10 cellular contexts compared by ENCODE assay signal in genomic region chr7:128963327-128963757, GRCh38. TPM values are rescaled to one million over a fixed set of nuclear protein-coding genes. Genes with fewer than 3 reads are reported as not detected.
DNase-seq lines count a peak whose midpoint lies in the region; ATAC-seq and TF ChIP-seq lines count a peak whose summit lies in the region.
"Had no signal": no experiment of that assay in that cellular context is flagged by ENCODE, and none has a peak within 500 bp of the region (broad histone marks: within the 10 kb centered on the region; RNA-seq: fewer than 3 reads in every experiment).

No MANE protein-coding gene starts in this region.

- DNase-seq in GM10266 (ENCODE audit: extremely low spot score), result peak; percentile 69
- peak; percentile 32 for DNase-seq in kidney epithelial cell (ENCODE audit: low read depth)
- DNase-seq in epidermal melanocyte (ENCODE audit: insufficient read length, low spot score), result no peak
- no peak for DNase-seq in RWPE1 (ENCODE audit: low spot score)
- DNase-seq in dorsolateral prefrontal cortex, result no peak
- no peak for DNase-seq in NCI-H1694 (lab: John Stamatoyannopoulos, UW)

- TF ChIP-seq CTCF in GM10266 (IDR thresholded peaks at IDR 0.05; ENCODE audit: control insufficient read depth, insufficient read depth, low read depth, missing control alignments) (no peak), kidney epithelial cell (IDR thresholded peaks at IDR 0.05; ENCODE audit: insufficient read depth, low read length, poor library complexity, severe bottlenecking) (no peak), RWPE1 (conservative IDR thresholded peaks at IDR 0.05; ENCODE audit: low read depth) (no peak), dorsolateral prefrontal cortex (IDR thresholded peaks at IDR 0.05 in 54 of 56, conservative IDR thresholded peaks at IDR 0.05 in 2 of 56; ENCODE audit: low read depth in 1 of 56, partially characterized antibody in 56 of 56) (no peak)

- peak overlapping the region in 2 of 4 donors; percentile 48 to 79 for H3K4me3 Mint-ChIP-seq in IgD-negative memory B cell
- H3K4me3 Mint-ChIP-seq: neural crest cell had no signal

- peak; percentile 88 for ATAC-seq in GM21447 (IDR thresholded peaks at IDR 0.05; ENCODE audit: unreplicated experiment)
- ATAC-seq: HCT116 had no signal

- H3K27ac ChIP-seq in RWPE1 (no peak overlapping the region), dorsolateral prefrontal cortex (no peak overlapping the region)

- no peaks in the 10 kb centered on the region for H3K27me3 Mint-ChIP-seq in IgD-negative memory B cell

- peak overlapping the region; percentile 69 to 91 (median 91) for H3K27ac Mint-ChIP-seq in IgD-negative memory B cell

- peaks cover 11 to 22% (median 15%) of the 10 kb centered on the region in 3 donors for H3K4me1 Mint-ChIP-seq in IgD-negative memory B cell
- H3K4me1 Mint-ChIP-seq: neural crest cell had no signal

- CTCF ChIA-PET in RWPE1 (lab: Yijun Ruan, JAX), result interaction anchor here (0.6 kb wide), 1 partner anchor 156 kb away, joined by 3 read pairs; no protein-coding TSS in a partner anchor

- no peaks in the 10 kb centered on the region for H3K9me3 Mint-ChIP-seq in IgD-negative memory B cell
- H3K9me3 Mint-ChIP-seq: neural crest cell had no signal

- H3K4me3 ChIP-seq in kidney epithelial cell (ENCODE audit: low read depth, low read length) (no peak overlapping the region), dorsolateral prefrontal cortex (no peak overlapping the region)

- intact Hi-C loops in dorsolateral prefrontal cortex (cut with DNase I), result no loop called here

- no peaks in the 10 kb centered on the region for H3K27me3 ChIP-seq in kidney epithelial cell (ENCODE audit: control insufficient read depth, insufficient read depth, low read length)
- H3K27me3 ChIP-seq in dorsolateral prefrontal cortex, result no peaks in the 10 kb centered on the region

- POLR2A ChIA-PET in RWPE1 (lab: Yijun Ruan, JAX; ENCODE audit: low non-redundant PET), result no interaction called here

- no peaks in the 10 kb centered on the region for H3K36me3 ChIP-seq in kidney epithelial cell (ENCODE audit: control insufficient read depth, insufficient read depth, low read length)

- peaks cover 16% of the 10 kb centered on the region for H3K36me3 Mint-ChIP-seq in IgD-negative memory B cell

RNA-seq across cellular contexts. Expression of gene IRF5, which starts 25.6 kb away (rescaled TPM):
- 132 TPM for polyA plus RNA-seq in IgD-negative memory B cell
- total RNA-seq in kidney epithelial cell, result 19.9 TPM in 2 replicates
- total RNA-seq in dorsolateral prefrontal cortex, result 10 to 100 TPM in 8 of 120 experiments, 1 to 10 TPM in 112; 2.2 to 15.1 (median 5.8) TPM
- total RNA-seq: neural crest cell had no signal

RNA-seq across cellular contexts. Expression of gene KCP, which starts 52.8 kb away (rescaled TPM):
- 0.26 TPM for polyA plus RNA-seq in IgD-negative memory B cell
- total RNA-seq in kidney epithelial cell (1.3 and 1.4 TPM in 2 replicates), dorsolateral prefrontal cortex (1 to 10 TPM in 8 of 120 experiments, under 1 TPM in 105, not detected in 7; 0.15 to 1.5 (median 0.64) TPM)

Comparison
In these comparisons a context has a peak if more than half of its experiments do, and no peak if none do; other contexts are left out.
1. DNase-seq: peak in GM10266 (single experiment) and kidney epithelial cell (single experiment); none in epidermal melanocyte (single experiment), RWPE1 (single experiment), dorsolateral prefrontal cortex (0 of 10) and NCI-H1694 (single experiment).